ENCODE assay signal across 14 cellular contexts in genomic region chr5:80194470-80194869, GRCh38.
DNase-seq lines count a peak whose midpoint lies in the region; ATAC-seq and TF ChIP-seq lines count a peak whose summit lies in the region.
"Had no signal": no experiment of that assay in that cellular context is flagged by ENCODE, and none has a peak within 500 bp of the region (broad histone marks: within the 10 kb centered on the region; RNA-seq: fewer than 3 reads in every experiment).

No MANE protein-coding gene starts in this region.

- no peak for TF ChIP-seq POLR2A in spleen (IDR thresholded peaks at IDR 0.05)

- peaks cover 0 to 15% (median 0%) of the 10 kb centered on the region in 6 donors for H3K36me3 ChIP-seq in spleen

- no peaks in the 10 kb centered on the region for H3K27me3 ChIP-seq in spleen (replicated peaks in 1 of 7)
- H3K27me3 ChIP-seq: esophagus squamous epithelium had no signal

- no peak for TF ChIP-seq CTCF in spleen (IDR thresholded peaks at IDR 0.05 in 8 of 11, conservative IDR thresholded peaks at IDR 0.05 in 3 of 11)
- TF ChIP-seq CTCF in omental fat pad (IDR thresholded peaks at IDR 0.05) = no peak

- H3K9me3 ChIP-seq in spleen = no peaks in the 10 kb centered on the region
- H3K9me3 ChIP-seq: esophagus squamous epithelium had no signal

- WGBS in spleen, 5 donors = 53 to 67% (median 59%) methylated on average over 4 of the region's 4 CpGs

- peak; percentile 40 for DNase-seq in activated CD4-positive, alpha-beta T cell treated with anti-CD3 and anti-CD28 coated beads, Interleukin-2, amount 10 ng/mL, durations not matched to agents 7 days and 5 days
- DNase-seq in activated CD4-positive, alpha-beta T cell treated with anti-CD3 and anti-CD28 coated beads for 4 hours = no peak
- peak; percentile 35 for DNase-seq in NCI-H69 (lab: John Stamatoyannopoulos, UW)
- no peak for DNase-seq in activated naive CD8-positive, alpha-beta T cell treated with anti-CD3 and anti-CD28 coated beads, Interleukin-2, amount 10 ng/mL, durations not matched to agents 7 days and 5 days
- DNase-seq in spleen = no peak
- DNase-seq in NCI-H1436 treated with DMSO at 0.1 percent for 48 hours (lab: John Stamatoyannopoulos, UW) = no peak
- no peak for DNase-seq in OCI-M2 (lab: John Stamatoyannopoulos, UW; ENCODE audit: unreplicated experiment)
- no peak for DNase-seq in omental fat pad (ENCODE audit: low spot score)
- DNase-seq: activated gamma-delta T cell, esophagus squamous epithelium, NCI-H1417 treated with DMSO at 0.1 percent for 48 hours, occipital lobe, SHP77 had no signal

- H3K27ac Mint-ChIP-seq in activated CD4-positive, alpha-beta T cell treated with anti-CD3 and anti-CD28 coated beads, Interleukin-2, amount 10 ng/mL, durations not matched to agents 7 days and 5 days = peak overlapping the region; percentile 94
- peak overlapping the region; percentile 93 for H3K27ac Mint-ChIP-seq in activated naive CD8-positive, alpha-beta T cell treated with anti-CD3 and anti-CD28 coated beads, Interleukin-2, amount 10 ng/mL, durations not matched to agents 7 days and 5 days

- POLR2A ChIA-PET in activated CD4-positive, alpha-beta T cell treated with anti-CD3 and anti-CD28 coated beads, Interleukin-2, amount 10 ng/mL, durations not matched to agents 7 days and 5 days (lab: Charles Lee) = no interaction called here
- POLR2A ChIA-PET in activated naive CD8-positive, alpha-beta T cell treated with anti-CD3 and anti-CD28 coated beads, Interleukin-2, amount 10 ng/mL, durations not matched to agents 7 days and 5 days (lab: Charles Lee) = interaction anchor here (0.9 to 4.5 kb wide), 5 partner anchors 11 to 61 kb away, joined by 5 to 46 read pairs (median 25); partner anchors contain the start of gene SERINC5

- H3K4me3 Mint-ChIP-seq in activated CD4-positive, alpha-beta T cell treated with anti-CD3 and anti-CD28 coated beads, Interleukin-2, amount 10 ng/mL, durations not matched to agents 7 days and 5 days = peak overlapping the region; percentile 33
- peak overlapping the region; percentile 73 for H3K4me3 Mint-ChIP-seq in activated naive CD8-positive, alpha-beta T cell treated with anti-CD3 and anti-CD28 coated beads, Interleukin-2, amount 10 ng/mL, durations not matched to agents 7 days and 5 days

- H3K4me3 ChIP-seq in spleen = no peak overlapping the region
- H3K4me3 ChIP-seq: esophagus squamous epithelium, lung had no signal

- peaks cover 87% of the 10 kb centered on the region for H3K4me1 Mint-ChIP-seq in activated CD4-positive, alpha-beta T cell treated with anti-CD3 and anti-CD28 coated beads, Interleukin-2, amount 10 ng/mL, durations not matched to agents 7 days and 5 days
- peaks cover 72% of the 10 kb centered on the region for H3K4me1 Mint-ChIP-seq in activated naive CD8-positive, alpha-beta T cell treated with anti-CD3 and anti-CD28 coated beads, Interleukin-2, amount 10 ng/mL, durations not matched to agents 7 days and 5 days

- peak; percentile 25 for ATAC-seq in activated naive CD8-positive, alpha-beta T cell treated with anti-CD3 and anti-CD28 coated beads, Interleukin-2, amount 10 ng/mL, durations not matched to agents 7 days and 5 days (ENCODE audit: low read depth)
- ATAC-seq in omental fat pad (ENCODE audit: low FRiP score) = no peak

- no peaks in the 10 kb centered on the region for H3K27me3 Mint-ChIP-seq in activated CD4-positive, alpha-beta T cell treated with anti-CD3 and anti-CD28 coated beads, Interleukin-2, amount 10 ng/mL, durations not matched to agents 7 days and 5 days
- no peaks in the 10 kb centered on the region for H3K27me3 Mint-ChIP-seq in activated naive CD8-positive, alpha-beta T cell treated with anti-CD3 and anti-CD28 coated beads, Interleukin-2, amount 10 ng/mL, durations not matched to agents 7 days and 5 days

- intact Hi-C loops in spleen (cut with DNase I; ENCODE audit: low total_unique reads) = no loop called here

- H3K27ac ChIP-seq in spleen = peak overlapping the region in 5 of 8 donors; percentile 60 to 69 (median 68)

- CTCF ChIA-PET in activated CD4-positive, alpha-beta T cell treated with anti-CD3 and anti-CD28 coated beads, Interleukin-2, amount 10 ng/mL, durations not matched to agents 7 days and 5 days (lab: Charles Lee) = interaction anchor here (0.6 to 4.5 kb wide), 5 partner anchors 10 to 313 kb away, joined by 3 to 36 read pairs (median 3); no protein-coding TSS in a partner anchor

- peaks cover 70% of the 10 kb centered on the region for H3K36me3 Mint-ChIP-seq in activated CD4-positive, alpha-beta T cell treated with anti-CD3 and anti-CD28 coated beads, Interleukin-2, amount 10 ng/mL, durations not matched to agents 7 days and 5 days (ENCODE audit: low read depth)
- H3K36me3 Mint-ChIP-seq in activated naive CD8-positive, alpha-beta T cell treated with anti-CD3 and anti-CD28 coated beads, Interleukin-2, amount 10 ng/mL, durations not matched to agents 7 days and 5 days = peaks cover 29% of the 10 kb centered on the region

- peaks cover 14 to 82% (median 48%) of the 10 kb centered on the region in 6 donors for H3K4me1 ChIP-seq in spleen

- no peaks in the 10 kb centered on the region for H3K9me3 Mint-ChIP-seq in activated CD4-positive, alpha-beta T cell treated with anti-CD3 and anti-CD28 coated beads, Interleukin-2, amount 10 ng/mL, durations not matched to agents 7 days and 5 days
- H3K9me3 Mint-ChIP-seq in activated naive CD8-positive, alpha-beta T cell treated with anti-CD3 and anti-CD28 coated beads, Interleukin-2, amount 10 ng/mL, durations not matched to agents 7 days and 5 days = no peaks in the 10 kb centered on the region

Comparison
In these comparisons a context has a peak if more than half of its experiments do, and no peak if none do; other contexts are left out.
1. DNase-seq: peak in activated CD4-positive, alpha-beta T cell treated with anti-CD3 and anti-CD28 coated beads, Interleukin-2, amount 10 ng/mL, durations not matched to agents 7 days and 5 days (single experiment) and NCI-H69 (single experiment); none in activated CD4-positive, alpha-beta T cell treated with anti-CD3 and anti-CD28 coated beads for 4 hours (0 of 2), activated naive CD8-positive, alpha-beta T cell treated with anti-CD3 and anti-CD28 coated beads, Interleukin-2, amount 10 ng/mL, durations not matched to agents 7 days and 5 days (single experiment), spleen (single experiment), NCI-H1436 treated with DMSO at 0.1 percent for 48 hours (single experiment), OCI-M2 (single experiment) and omental fat pad (single experiment).